2 cellular contexts compared by ENCODE assay signal in genomic region chr14:92927396-92928257, GRCh38.
TF ChIP-seq lines count a peak whose summit lies in the region.

No MANE protein-coding gene starts in this region.

TF ChIP-seq in SK-N-SH, 30 proteins besides CTCF, POLR2A, EP300 and RAD21 (continued from another document):
- TF ChIP-seq IRF3 (IDR thresholded peaks at IDR 0.05; ENCODE audit: low read depth, low read length) (no peak), YY1 (IDR thresholded peaks at IDR 0.05; ENCODE audit: low read depth) (no peak), ELF1 (IDR thresholded peaks at IDR 0.05) (no peak), TEAD4 (IDR thresholded peaks at IDR 0.05; ENCODE audit: borderline replicate concordance, insufficient read depth) (no peak), RCOR1 (IDR thresholded peaks at IDR 0.05; ENCODE audit: low read length) (no peak), MXI1 (IDR thresholded peaks at IDR 0.05; ENCODE audit: low read depth, low read length) (no peak)

TF ChIP-seq in SK-N-SH treated with all-trans-retinoic acid at 6 μM for 48 hours, 23 proteins besides CTCF, POLR2A, EP300 and RAD21 (continued from another document):
- TF ChIP-seq TSHZ2 (CRISPR knock-in tag; IDR thresholded peaks at IDR 0.05) (no peak), SNAI2 (CRISPR knock-in tag; IDR thresholded peaks at IDR 0.05) (no peak), ZFP3 (CRISPR knock-in tag; IDR thresholded peaks at IDR 0.05) (no peak)
